ENCODE assay signal across 8 cellular contexts in genomic region chr2:230814616-230815015, GRCh38. TPM values are rescaled to one million over a fixed set of nuclear protein-coding genes. Genes with fewer than 3 reads are reported as not detected.
DNase-seq lines count a peak whose midpoint lies in the region; ATAC-seq and TF ChIP-seq lines count a peak whose summit lies in the region.

No MANE protein-coding gene starts in this region.

- TF ChIP-seq CTCF in astrocyte of the spinal cord (IDR thresholded peaks at IDR 0.05; ENCODE audit: low read depth, low read length), result peak; percentile 56
- TF ChIP-seq CTCF in nephron (IDR thresholded peaks at IDR 0.05; ENCODE audit: unreplicated experiment in 3 of 3), result peak; percentile 13 to 46 (median 41)
- TF ChIP-seq CTCF in mucosa of descending colon (IDR thresholded peaks at IDR 0.05), result no peak
- peak in 1 of 5 experiments; percentile 29 for TF ChIP-seq CTCF in tibial nerve (IDR thresholded peaks at IDR 0.05)

- H3K27ac Mint-ChIP-seq in nephron, result peak overlapping the region in 1 of 3 experiments; percentile 57

- DNase-seq in DMS53 (lab: John Stamatoyannopoulos, UW) (peak; percentile 17), DMS53 treated with DMSO at 0.1 percent for 48 hours (lab: John Stamatoyannopoulos, UW; ENCODE audit: unreplicated experiment) (no peak), KBM-7 (peak; percentile 69), astrocyte of the spinal cord (ENCODE audit: low read depth, low spot score) (peak; percentile 38), mucosa of descending colon (no peak), tibial nerve (ENCODE audit: low spot score in 2 of 2) (no peak)

- H3K9me3 ChIP-seq in mucosa of descending colon (no peaks in the 10 kb centered on the region), tibial nerve (no peaks in the 10 kb centered on the region)

- H3K36me3 ChIP-seq in mucosa of descending colon (ENCODE audit: low read depth) (peaks cover 12% of the 10 kb centered on the region), tibial nerve (peaks cover 0 to 76% (median 21%) of the 10 kb centered on the region in 3 donors)

- H3K36me3 Mint-ChIP-seq in nephron (ENCODE audit: low read depth), result peaks cover 52% of the 10 kb centered on the region

- no peaks in the 10 kb centered on the region for H3K27me3 Mint-ChIP-seq in nephron (ENCODE audit: low read depth)

- no peaks in the 10 kb centered on the region for H3K9me3 Mint-ChIP-seq in nephron

- no peak overlapping the region for H3K27ac ChIP-seq in tibial nerve

- H3K27me3 ChIP-seq in tibial nerve, result no peaks in the 10 kb centered on the region

- WGBS in tibial nerve, 2 donors, result 70 to 79% methylated on average over 2 of the region's 2 CpGs

- intact Hi-C loops in mucosa of descending colon (cut with DNase I, micrococcal nuclease), result no loop called here

- no peak for TF ChIP-seq EP300 in tibial nerve (IDR thresholded peaks at IDR 0.05)

- in situ Hi-C loops in KBM-7 (cut with MboI; ENCODE audit: low pct_unique_long_range_greater_than_20kb, low sequenced_read_pairs) (loop anchor here (25.0 kb wide), 1 partner anchor 652 kb away; no protein-coding TSS in a partner anchor), astrocyte of the spinal cord (cut with HindIII; ENCODE audit: low sequenced_read_pairs) (no loop called here)

- ATAC-seq in HG03342 (IDR thresholded peaks at IDR 0.05; ENCODE audit: unreplicated experiment) (no peak), mucosa of descending colon (no peak)

- H3K4me3 ChIP-seq in astrocyte of the spinal cord (ENCODE audit: low read depth, low read length) (no peak overlapping the region), mucosa of descending colon (no peak overlapping the region), tibial nerve (no peak overlapping the region)

- H3K4me1 ChIP-seq in mucosa of descending colon (ENCODE audit: low read depth), result no peaks in the 10 kb centered on the region
- H3K4me1 ChIP-seq in tibial nerve, result no peaks in the 10 kb centered on the region

- peaks cover 10% of the 10 kb centered on the region for H3K4me1 Mint-ChIP-seq in nephron

- TF ChIP-seq POLR2A in tibial nerve (IDR thresholded peaks at IDR 0.05), result no peak

- no peak overlapping the region for H3K4me3 Mint-ChIP-seq in nephron

RNA-seq across cellular contexts. Expression of gene ITM2C, which starts 50.1 kb away (rescaled TPM):
- total RNA-seq in mucosa of descending colon (1,000 to 10,000 TPM; 1,048 to 2,192 (median 2,113) TPM), tibial nerve (100 to 1,000 TPM in 3 of 4 donors, 10 to 100 TPM in 1; 80.1 to 146 (median 128) TPM)

Comparison
In these comparisons a context has a peak if more than half of its experiments do, and no peak if none do; other contexts are left out.
1. DNase-seq: peak in DMS53 (single experiment), KBM-7 (single experiment) and astrocyte of the spinal cord (single experiment); none in DMS53 treated with DMSO at 0.1 percent for 48 hours (single experiment), mucosa of descending colon (0 of 3) and tibial nerve (0 of 2).
2. RNA of gene ITM2C, which starts 50.1 kb away (total RNA-seq): 1,048 to 2,192 TPM in mucosa of descending colon; 80.1 to 146 TPM in tibial nerve; every median in the first group is over 4 times any median in the second.